28 cellular contexts compared by ENCODE assay signal in genomic region chr3:8198605-8199004, GRCh38.
"Had no signal": no experiment of that assay in that cellular context is flagged by ENCODE, and none has a peak within 500 bp of the region (broad histone marks: within the 10 kb centered on the region; RNA-seq: fewer than 3 reads in every experiment).

No MANE protein-coding gene starts in this region.

- H3K27ac Mint-ChIP-seq: dendritic cell treated with granulocyte-macrophage colony-stimulating factor and Interleukin-4, amounts not matched to agents 40 ng/mL and 50 ng/mL, for 4 days; effector memory CD8-positive, alpha-beta T cell had no signal

- H3K27me3 Mint-ChIP-seq: dendritic cell treated with granulocyte-macrophage colony-stimulating factor and Interleukin-4, amounts not matched to agents 40 ng/mL and 50 ng/mL, for 4 days had no signal

- DNase-seq: colonic mucosa; cortex of kidney; dermis blood vessel endothelial cell; dorsolateral prefrontal cortex; effector CD4-positive, alpha-beta T cell; effector CD8-positive, alpha-beta T cell; effector memory CD4-positive, alpha-beta T cell; effector memory CD8-positive, alpha-beta T cell; erythroblast; esophagus squamous epithelium; foreskin fibroblast; foreskin keratinocyte; foreskin melanocyte; gastrocnemius medialis; glutamatergic neuron; head of caudate nucleus; heart left ventricle; heart right ventricle had no signal

- H3K9me3 ChIP-seq: colonic mucosa, esophagus squamous epithelium, gastrocnemius medialis, heart right ventricle had no signal

- H3K36me3 ChIP-seq: colonic mucosa, esophagus muscularis mucosa, esophagus squamous epithelium, gastrocnemius medialis, gastroesophageal sphincter, heart left ventricle, heart right ventricle had no signal

- H3K27me3 ChIP-seq: colonic mucosa, dorsolateral prefrontal cortex, esophagus muscularis mucosa, esophagus squamous epithelium, foreskin keratinocyte, gastrocnemius medialis, gastroesophageal sphincter, heart left ventricle, heart right ventricle had no signal

- H3K27ac ChIP-seq: colonic mucosa, coronary artery, dorsolateral prefrontal cortex, epithelial cell of prostate, esophagus muscularis mucosa, esophagus squamous epithelium, foreskin keratinocyte, gastrocnemius medialis, gastroesophageal sphincter, heart left ventricle, heart right ventricle had no signal

- FAIRE-seq: colon, endometrium, endothelial cell of umbilical vein, frontal cortex had no signal

- H3K4me1 ChIP-seq: colonic mucosa, esophagus muscularis mucosa, esophagus squamous epithelium, foreskin keratinocyte, gastrocnemius medialis, gastroesophageal sphincter, heart left ventricle, heart right ventricle had no signal

- ATAC-seq: effector memory CD8-positive, alpha-beta T cell; esophagus mucosa; foreskin keratinocyte; gastrocnemius medialis; gastroesophageal sphincter; heart left ventricle; heart right ventricle had no signal

- H3K9me3 Mint-ChIP-seq: effector memory CD8-positive, alpha-beta T cell had no signal

- H3K4me3 Mint-ChIP-seq: dendritic cell treated with granulocyte-macrophage colony-stimulating factor and Interleukin-4, amounts not matched to agents 40 ng/mL and 50 ng/mL, for 4 days; effector memory CD8-positive, alpha-beta T cell had no signal

- H3K4me3 ChIP-seq: colonic mucosa, coronary artery, dorsolateral prefrontal cortex, esophagus muscularis mucosa, esophagus squamous epithelium, gastrocnemius medialis, gastroesophageal sphincter, heart left ventricle, heart right ventricle had no signal
